ENCODE assay signal across 2 cellular contexts in the genomic region with DNA sequence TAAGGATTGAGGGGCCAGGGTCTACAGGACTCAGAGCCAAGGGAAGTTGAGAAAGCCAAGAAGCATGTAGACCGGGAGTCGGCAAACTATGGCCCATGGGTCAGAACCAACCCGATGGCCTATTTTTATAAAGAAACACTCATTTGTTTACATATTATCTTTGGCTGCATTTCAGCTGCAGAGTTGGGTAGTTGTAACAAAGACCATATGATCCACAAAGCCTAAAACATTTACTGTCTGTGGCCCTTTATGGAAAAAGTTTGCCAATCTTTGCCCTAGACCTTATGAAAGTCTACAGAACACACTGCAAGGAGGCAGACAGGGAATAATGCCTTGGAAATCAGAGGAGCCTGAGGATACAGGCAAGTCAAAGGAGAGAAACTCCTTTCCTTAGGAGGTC.
TF ChIP-seq lines count a peak whose summit lies in the region.

No MANE protein-coding gene starts in this region.

TF ChIP-seq in IMR-90, 13 proteins besides CTCF, POLR2A, EP300 and RAD21:
- TF ChIP-seq FOS (IDR thresholded peaks at IDR 0.05; ENCODE audit: low read depth, low read length) (no peak), SMC3 (IDR thresholded peaks at IDR 0.05; ENCODE audit: low read depth, low read length) (no peak), RCOR1 (IDR thresholded peaks at IDR 0.05; ENCODE audit: insufficient replicate concordance, low read length) (no peak), MAFK (IDR thresholded peaks at IDR 0.05; ENCODE audit: low read depth, low read length) (no peak), CEBPB (IDR thresholded peaks at IDR 0.05; ENCODE audit: low read depth, low read length) (no peak), NFE2L2 (IDR thresholded peaks at IDR 0.05; ENCODE audit: low read depth, low read length) (no peak), MAZ (IDR thresholded peaks at IDR 0.05; ENCODE audit: borderline replicate concordance, low read depth, low read length) (no peak), CHD1 (IDR thresholded peaks at IDR 0.05; ENCODE audit: low read depth, low read length) (no peak)
- TF ChIP-seq, protein P1, sequence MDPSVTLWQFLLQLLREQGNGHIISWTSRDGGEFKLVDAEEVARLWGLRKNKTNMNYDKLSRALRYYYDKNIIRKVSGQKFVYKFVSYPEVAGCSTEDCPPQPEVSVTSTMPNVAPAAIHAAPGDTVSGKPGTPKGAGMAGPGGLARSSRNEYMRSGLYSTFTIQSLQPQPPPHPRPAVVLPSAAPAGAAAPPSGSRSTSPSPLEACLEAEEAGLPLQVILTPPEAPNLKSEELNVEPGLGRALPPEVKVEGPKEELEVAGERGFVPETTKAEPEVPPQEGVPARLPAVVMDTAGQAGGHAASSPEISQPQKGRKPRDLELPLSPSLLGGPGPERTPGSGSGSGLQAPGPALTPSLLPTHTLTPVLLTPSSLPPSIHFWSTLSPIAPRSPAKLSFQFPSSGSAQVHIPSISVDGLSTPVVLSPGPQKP (IDR thresholded peaks at IDR 0.05; ENCODE audit: borderline replicate concordance, low read depth, low read length) = no peak
- TF ChIP-seq, protein P2, sequence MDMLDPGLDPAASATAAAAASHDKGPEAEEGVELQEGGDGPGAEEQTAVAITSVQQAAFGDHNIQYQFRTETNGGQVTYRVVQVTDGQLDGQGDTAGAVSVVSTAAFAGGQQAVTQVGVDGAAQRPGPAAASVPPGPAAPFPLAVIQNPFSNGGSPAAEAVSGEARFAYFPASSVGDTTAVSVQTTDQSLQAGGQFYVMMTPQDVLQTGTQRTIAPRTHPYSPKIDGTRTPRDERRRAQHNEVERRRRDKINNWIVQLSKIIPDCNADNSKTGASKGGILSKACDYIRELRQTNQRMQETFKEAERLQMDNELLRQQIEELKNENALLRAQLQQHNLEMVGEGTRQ (IDR thresholded peaks at IDR 0.05; ENCODE audit: low read depth, low read length) = no peak
TF ChIP-seq in IMR-90: peak in this region for 0.

TF ChIP-seq in endothelial cell of umbilical vein, 7 proteins besides CTCF, POLR2A, EP300 and RAD21:
- TF ChIP-seq GATA2 (IDR thresholded peaks at IDR 0.05; ENCODE audit: insufficient read depth, insufficient read length, low read depth, low read length) (no peak), EZH2 (IDR thresholded peaks at IDR 0.05; ENCODE audit: borderline replicate concordance, low read depth, low read length, severe bottlenecking) (no peak), POLR2AphosphoS5 (IDR thresholded peaks at IDR 0.05; ENCODE audit: insufficient read depth, low read depth, low read length) (no peak), MYC (IDR thresholded peaks at IDR 0.05; ENCODE audit: low read depth, low read length) (no peak), FOS (IDR thresholded peaks at IDR 0.05; ENCODE audit: borderline replicate concordance, insufficient read depth, low read length) (no peak), JUN (IDR thresholded peaks at IDR 0.05; ENCODE audit: borderline replicate concordance, insufficient read depth, insufficient read length, low read depth) (no peak)
- TF ChIP-seq, protein P3, sequence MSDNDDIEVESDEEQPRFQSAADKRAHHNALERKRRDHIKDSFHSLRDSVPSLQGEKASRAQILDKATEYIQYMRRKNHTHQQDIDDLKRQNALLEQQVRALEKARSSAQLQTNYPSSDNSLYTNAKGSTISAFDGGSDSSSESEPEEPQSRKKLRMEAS (IDR thresholded peaks at IDR 0.05; ENCODE audit: insufficient read depth, insufficient read length) = no peak
